In genomic region chr1:174812656-174813055, GRCh38 we compare ENCODE assay signal across 1 cellular context.
TF ChIP-seq lines count a peak whose summit lies in the region.

No MANE protein-coding gene starts in this region.

TF ChIP-seq in GM23338, 12 proteins besides CTCF, POLR2A, EP300 and RAD21:
- TF ChIP-seq JUNB (IDR thresholded peaks at IDR 0.05; ENCODE audit: unreplicated experiment) (no peak), NANOG (IDR thresholded peaks at IDR 0.05; ENCODE audit: borderline replicate concordance) (no peak), CREB1 (CRISPR knock-in tag; IDR thresholded peaks at IDR 0.05; ENCODE audit: low read depth) (no peak), ZNF331 (CRISPR knock-in tag; IDR thresholded peaks at IDR 0.05; ENCODE audit: low read depth) (no peak), POLR2AphosphoS5 (IDR thresholded peaks at IDR 0.05; ENCODE audit: low read depth) (no peak), STAT1 (IDR thresholded peaks at IDR 0.05; ENCODE audit: unreplicated experiment) (no peak), EZH2phosphoT487 (IDR thresholded peaks at IDR 0.05; ENCODE audit: unreplicated experiment) (no peak), ZNF462 (CRISPR knock-in tag; IDR thresholded peaks at IDR 0.05) (no peak), EZH2 (IDR thresholded peaks at IDR 0.05; ENCODE audit: low read depth, unreplicated experiment) (no peak), ZNF114 (CRISPR knock-in tag; IDR thresholded peaks at IDR 0.05) (no peak)
- TF ChIP-seq, protein P1, sequence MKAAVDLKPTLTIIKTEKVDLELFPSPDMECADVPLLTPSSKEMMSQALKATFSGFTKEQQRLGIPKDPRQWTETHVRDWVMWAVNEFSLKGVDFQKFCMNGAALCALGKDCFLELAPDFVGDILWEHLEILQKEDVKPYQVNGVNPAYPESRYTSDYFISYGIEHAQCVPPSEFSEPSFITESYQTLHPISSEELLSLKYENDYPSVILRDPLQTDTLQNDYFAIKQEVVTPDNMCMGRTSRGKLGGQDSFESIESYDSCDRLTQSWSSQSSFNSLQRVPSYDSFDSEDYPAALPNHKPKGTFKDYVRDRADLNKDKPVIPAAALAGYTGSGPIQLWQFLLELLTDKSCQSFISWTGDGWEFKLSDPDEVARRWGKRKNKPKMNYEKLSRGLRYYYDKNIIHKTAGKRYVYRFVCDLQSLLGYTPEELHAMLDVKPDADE (IDR thresholded peaks at IDR 0.05), result no peak
- TF ChIP-seq, protein P2, sequence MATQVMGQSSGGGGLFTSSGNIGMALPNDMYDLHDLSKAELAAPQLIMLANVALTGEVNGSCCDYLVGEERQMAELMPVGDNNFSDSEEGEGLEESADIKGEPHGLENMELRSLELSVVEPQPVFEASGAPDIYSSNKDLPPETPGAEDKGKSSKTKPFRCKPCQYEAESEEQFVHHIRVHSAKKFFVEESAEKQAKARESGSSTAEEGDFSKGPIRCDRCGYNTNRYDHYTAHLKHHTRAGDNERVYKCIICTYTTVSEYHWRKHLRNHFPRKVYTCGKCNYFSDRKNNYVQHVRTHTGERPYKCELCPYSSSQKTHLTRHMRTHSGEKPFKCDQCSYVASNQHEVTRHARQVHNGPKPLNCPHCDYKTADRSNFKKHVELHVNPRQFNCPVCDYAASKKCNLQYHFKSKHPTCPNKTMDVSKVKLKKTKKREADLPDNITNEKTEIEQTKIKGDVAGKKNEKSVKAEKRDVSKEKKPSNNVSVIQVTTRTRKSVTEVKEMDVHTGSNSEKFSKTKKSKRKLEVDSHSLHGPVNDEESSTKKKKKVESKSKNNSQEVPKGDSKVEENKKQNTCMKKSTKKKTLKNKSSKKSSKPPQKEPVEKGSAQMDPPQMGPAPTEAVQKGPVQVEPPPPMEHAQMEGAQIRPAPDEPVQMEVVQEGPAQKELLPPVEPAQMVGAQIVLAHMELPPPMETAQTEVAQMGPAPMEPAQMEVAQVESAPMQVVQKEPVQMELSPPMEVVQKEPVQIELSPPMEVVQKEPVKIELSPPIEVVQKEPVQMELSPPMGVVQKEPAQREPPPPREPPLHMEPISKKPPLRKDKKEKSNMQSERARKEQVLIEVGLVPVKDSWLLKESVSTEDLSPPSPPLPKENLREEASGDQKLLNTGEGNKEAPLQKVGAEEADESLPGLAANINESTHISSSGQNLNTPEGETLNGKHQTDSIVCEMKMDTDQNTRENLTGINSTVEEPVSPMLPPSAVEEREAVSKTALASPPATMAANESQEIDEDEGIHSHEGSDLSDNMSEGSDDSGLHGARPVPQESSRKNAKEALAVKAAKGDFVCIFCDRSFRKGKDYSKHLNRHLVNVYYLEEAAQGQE (IDR thresholded peaks at IDR 0.05; ENCODE audit: unreplicated experiment), result no peak
TF ChIP-seq in GM23338: peak in this region for 0.
